In genomic region chr19:19643158-19644053, GRCh38 we compare ENCODE assay signal across 8 cellular contexts. TPM values are rescaled to one million over a fixed set of nuclear protein-coding genes. Genes with fewer than 3 reads are reported as not detected.
DNase-seq lines count a peak whose midpoint lies in the region; ATAC-seq and TF ChIP-seq lines count a peak whose summit lies in the region.

Gene GMIP (minus strand): TSS chr19:19643657. CDS start chr19:19643529, 128 bp downstream.

- TF ChIP-seq CTCF in osteocyte (IDR thresholded peaks at IDR 0.05) (peak; percentile 92), tibial artery (IDR thresholded peaks at IDR 0.05) (peak; percentile 82 to 90)

- H3K4me1 Mint-ChIP-seq in osteocyte (ENCODE audit: unreplicated experiment) = peaks cover 15% of the 10 kb centered on the region

- in situ Hi-C loops in KBM-7 (cut with MboI; ENCODE audit: low pct_unique_long_range_greater_than_20kb, low sequenced_read_pairs) = loop anchor here (10.0 kb wide), 1 partner anchor 109 kb away; the partner anchor contains the start of gene CILP2

- no peaks in the 10 kb centered on the region for H3K9me3 Mint-ChIP-seq in osteocyte (ENCODE audit: unreplicated experiment)

- no peaks in the 10 kb centered on the region for H3K27me3 ChIP-seq in tibial artery

- peak within 1 kb of the TSS; percentile 49 to 56 for H3K27ac ChIP-seq in tibial artery

- H3K36me3 Mint-ChIP-seq in osteocyte (ENCODE audit: unreplicated experiment) = peaks cover 4% of the 10 kb centered on the region

- H3K4me1 ChIP-seq in tibial artery = peaks cover 0 to 14% (median 8%) of the 10 kb centered on the region in 4 donors

- peak within 1 kb of the TSS; percentile 94 for H3K4me3 Mint-ChIP-seq in osteocyte (ENCODE audit: unreplicated experiment)

- H3K27me3 Mint-ChIP-seq in osteocyte (ENCODE audit: unreplicated experiment) = no peaks in the 10 kb centered on the region

- peak within 1 kb of the TSS; percentile 81 for H3K27ac Mint-ChIP-seq in osteocyte (ENCODE audit: unreplicated experiment)

- DNase-seq in DMS153 treated with DMSO at 0.1 percent for 48 hours (lab: John Stamatoyannopoulos, UW; ENCODE audit: unreplicated experiment) = peak; percentile 32
- peak; percentile 80 for DNase-seq in KBM-7
- peak; percentile 60 for DNase-seq in SK-N-DZ (ENCODE audit: low spot score)
- peak; percentile 61 to 87 (median 75) for DNase-seq in activated naive CD4-positive, alpha-beta T cell (lab: John Stamatoyannopoulos, UW)
- peak; percentile 73 for DNase-seq in glomerular visceral epithelial cell (ENCODE audit: extremely low spot score)
- DNase-seq in osteocyte (ENCODE audit: extremely low spot score, unreplicated experiment) = no peak
- peak; percentile 55 to 84 for DNase-seq in tibial artery

- peaks cover 31 to 39% (median 37%) of the 10 kb centered on the region in 3 donors for H3K36me3 ChIP-seq in tibial artery

- no peaks in the 10 kb centered on the region for H3K9me3 ChIP-seq in tibial artery

- H3K4me3 ChIP-seq in tibial artery = peak within 1 kb of the TSS; percentile 60 to 74

- peak; percentile 71 for ATAC-seq in GM21528 (IDR thresholded peaks at IDR 0.05; ENCODE audit: low FRiP score, unreplicated experiment)

- intact Hi-C loops in tibial artery (cut with DNase I; ENCODE audit: low total_unique reads) = loop anchor here (5.0 kb wide), 1 partner anchor 111 kb away; no protein-coding TSS in a partner anchor

RNA-seq across cellular contexts. Expression of gene GMIP, which starts in this region (rescaled TPM):
- 4.3 and 4.4 TPM in 2 replicates for polyA plus RNA-seq in SK-N-DZ (2014; cell fraction: cytosol; rRNA removed)
- polyA plus RNA-seq in SK-N-DZ (2014; cell fraction: nucleus; rRNA removed) = 6.4 and 16.1 TPM in 2 replicates
- 10.5 and 12.0 TPM in 2 replicates for total RNA-seq in osteocyte
